ENCODE assay signal across 1 cellular context in the genomic region with DNA sequence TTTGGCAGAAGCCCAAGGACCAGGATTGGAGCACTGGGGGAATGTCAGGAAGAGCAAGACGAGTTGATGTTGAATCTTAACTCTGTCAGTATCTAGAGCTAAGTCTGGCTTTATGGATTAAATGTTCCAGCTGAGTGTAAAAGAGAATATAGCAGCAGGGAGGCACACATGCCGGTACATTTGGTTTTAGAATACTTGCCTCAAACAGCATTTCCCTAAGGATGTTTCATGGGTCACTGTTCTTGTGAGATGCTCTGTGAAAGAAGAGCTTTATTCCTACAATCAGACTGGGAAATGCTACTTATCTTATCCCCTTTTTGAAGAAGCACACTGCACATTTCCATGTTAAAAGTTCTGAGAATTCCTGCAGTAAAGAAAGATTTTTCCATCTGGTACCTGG.
TF ChIP-seq lines count a peak whose summit lies in the region.

No MANE protein-coding gene starts in this region.

TF ChIP-seq in GM23338, 12 proteins besides CTCF, POLR2A, EP300 and RAD21 (continued from another document):
- TF ChIP-seq, protein P1, sequence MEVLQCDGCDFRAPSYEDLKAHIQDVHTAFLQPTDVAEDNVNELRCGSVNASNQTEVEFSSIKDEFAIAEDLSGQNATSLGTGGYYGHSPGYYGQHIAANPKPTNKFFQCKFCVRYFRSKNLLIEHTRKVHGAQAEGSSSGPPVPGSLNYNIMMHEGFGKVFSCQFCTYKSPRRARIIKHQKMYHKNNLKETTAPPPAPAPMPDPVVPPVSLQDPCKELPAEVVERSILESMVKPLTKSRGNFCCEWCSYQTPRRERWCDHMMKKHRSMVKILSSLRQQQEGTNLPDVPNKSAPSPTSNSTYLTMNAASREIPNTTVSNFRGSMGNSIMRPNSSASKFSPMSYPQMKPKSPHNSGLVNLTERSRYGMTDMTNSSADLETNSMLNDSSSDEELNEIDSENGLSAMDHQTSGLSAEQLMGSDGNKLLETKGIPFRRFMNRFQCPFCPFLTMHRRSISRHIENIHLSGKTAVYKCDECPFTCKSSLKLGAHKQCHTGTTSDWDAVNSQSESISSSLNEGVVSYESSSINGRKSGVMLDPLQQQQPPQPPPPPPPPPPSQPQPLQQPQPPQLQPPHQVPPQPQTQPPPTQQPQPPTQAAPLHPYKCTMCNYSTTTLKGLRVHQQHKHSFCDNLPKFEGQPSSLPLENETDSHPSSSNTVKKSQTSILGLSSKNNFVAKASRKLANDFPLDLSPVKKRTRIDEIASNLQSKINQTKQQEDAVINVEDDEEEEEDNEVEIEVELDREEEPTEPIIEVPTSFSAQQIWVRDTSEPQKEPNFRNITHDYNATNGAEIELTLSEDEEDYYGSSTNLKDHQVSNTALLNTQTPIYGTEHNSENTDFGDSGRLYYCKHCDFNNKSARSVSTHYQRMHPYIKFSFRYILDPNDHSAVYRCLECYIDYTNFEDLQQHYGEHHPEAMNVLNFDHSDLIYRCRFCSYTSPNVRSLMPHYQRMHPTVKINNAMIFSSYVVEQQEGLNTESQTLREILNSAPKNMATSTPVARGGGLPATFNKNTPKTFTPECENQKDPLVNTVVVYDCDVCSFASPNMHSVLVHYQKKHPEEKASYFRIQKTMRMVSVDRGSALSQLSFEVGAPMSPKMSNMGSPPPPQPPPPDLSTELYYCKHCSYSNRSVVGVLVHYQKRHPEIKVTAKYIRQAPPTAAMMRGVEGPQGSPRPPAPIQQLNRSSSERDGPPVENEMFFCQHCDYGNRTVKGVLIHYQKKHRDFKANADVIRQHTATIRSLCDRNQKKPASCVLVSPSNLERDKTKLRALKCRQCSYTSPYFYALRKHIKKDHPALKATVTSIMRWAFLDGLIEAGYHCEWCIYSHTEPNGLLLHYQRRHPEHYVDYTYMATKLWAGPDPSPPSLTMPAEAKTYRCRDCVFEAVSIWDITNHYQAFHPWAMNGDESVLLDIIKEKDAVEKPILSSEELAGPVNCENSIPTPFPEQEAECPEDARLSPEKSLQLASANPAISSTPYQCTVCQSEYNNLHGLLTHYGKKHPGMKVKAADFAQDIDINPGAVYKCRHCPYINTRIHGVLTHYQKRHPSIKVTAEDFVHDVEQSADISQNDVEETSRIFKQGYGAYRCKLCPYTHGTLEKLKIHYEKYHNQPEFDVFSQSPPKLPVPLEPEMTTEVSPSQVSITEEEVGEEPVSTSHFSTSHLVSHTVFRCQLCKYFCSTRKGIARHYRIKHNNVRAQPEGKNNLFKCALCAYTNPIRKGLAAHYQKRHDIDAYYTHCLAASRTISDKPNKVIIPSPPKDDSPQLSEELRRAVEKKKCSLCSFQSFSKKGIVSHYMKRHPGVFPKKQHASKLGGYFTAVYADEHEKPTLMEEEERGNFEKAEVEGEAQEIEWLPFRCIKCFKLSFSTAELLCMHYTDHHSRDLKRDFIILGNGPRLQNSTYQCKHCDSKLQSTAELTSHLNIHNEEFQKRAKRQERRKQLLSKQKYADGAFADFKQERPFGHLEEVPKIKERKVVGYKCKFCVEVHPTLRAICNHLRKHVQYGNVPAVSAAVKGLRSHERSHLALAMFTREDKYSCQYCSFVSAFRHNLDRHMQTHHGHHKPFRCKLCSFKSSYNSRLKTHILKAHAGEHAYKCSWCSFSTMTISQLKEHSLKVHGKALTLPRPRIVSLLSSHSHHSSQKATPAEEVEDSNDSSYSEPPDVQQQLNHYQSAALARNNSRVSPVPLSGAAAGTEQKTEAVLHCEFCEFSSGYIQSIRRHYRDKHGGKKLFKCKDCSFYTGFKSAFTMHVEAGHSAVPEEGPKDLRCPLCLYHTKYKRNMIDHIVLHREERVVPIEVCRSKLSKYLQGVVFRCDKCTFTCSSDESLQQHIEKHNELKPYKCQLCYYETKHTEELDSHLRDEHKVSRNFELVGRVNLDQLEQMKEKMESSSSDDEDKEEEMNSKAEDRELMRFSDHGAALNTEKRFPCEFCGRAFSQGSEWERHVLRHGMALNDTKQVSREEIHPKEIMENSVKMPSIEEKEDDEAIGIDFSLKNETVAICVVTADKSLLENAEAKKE (CRISPR knock-in tag; IDR thresholded peaks at IDR 0.05) = no peak
- TF ChIP-seq NANOG (IDR thresholded peaks at IDR 0.05; ENCODE audit: borderline replicate concordance) (no peak), STAT1 (IDR thresholded peaks at IDR 0.05; ENCODE audit: unreplicated experiment) (no peak), REST (IDR thresholded peaks at IDR 0.05; ENCODE audit: unreplicated experiment) (no peak), ZNF114 (CRISPR knock-in tag; IDR thresholded peaks at IDR 0.05) (no peak), POLR2AphosphoS5 (IDR thresholded peaks at IDR 0.05; ENCODE audit: low read depth) (no peak)
